8 cellular contexts compared by ENCODE assay signal in genomic region chr6:151757506-151757955, GRCh38. TPM values are rescaled to one million over a fixed set of nuclear protein-coding genes. Genes with fewer than 3 reads are reported as not detected.
DNase-seq lines count a peak whose midpoint lies in the region; ATAC-seq and TF ChIP-seq lines count a peak whose summit lies in the region.

No MANE protein-coding gene starts in this region.

- H3K4ac ChIP-seq in trophoblast cell (ENCODE audit: low read depth, low read length) = no peak overlapping the region

- H3K9me3 ChIP-seq in SK-N-SH (no peaks in the 10 kb centered on the region), trophoblast cell (ENCODE audit: insufficient read depth, low read depth, low read length) (no peaks in the 10 kb centered on the region)

- DNase-seq in fibroblast of peridontal ligament (ENCODE audit: extremely low read depth) (peak; percentile 4), SK-N-SH (no peak), trophoblast cell (no peak), MV-4-11 (lab: John Stamatoyannopoulos, UW) (no peak), DMS114 treated with DMSO at 0.1 percent for 48 hours (lab: John Stamatoyannopoulos, UW; ENCODE audit: unreplicated experiment) (no peak)

- no peak overlapping the region for H3K14ac ChIP-seq in trophoblast cell (ENCODE audit: low read length)

- H3K9me2 ChIP-seq in SK-N-SH = no peaks in the 10 kb centered on the region

- H4K20me1 ChIP-seq in SK-N-SH (ENCODE audit: insufficient read depth) = no peaks in the 10 kb centered on the region

- no peak overlapping the region for H2BK5ac ChIP-seq in trophoblast cell (ENCODE audit: low read depth, low read length, poor library complexity)

- no peaks in the 10 kb centered on the region for H3K79me1 ChIP-seq in trophoblast cell (ENCODE audit: low read length)

- H3K4me3 ChIP-seq in SK-N-SH (ENCODE audit: low read depth in 2 of 2, low read length in 1 of 2) (no peak overlapping the region), trophoblast cell (ENCODE audit: low read depth, low read length) (no peak overlapping the region)

- TF ChIP-seq RAD21 in SK-N-SH (IDR thresholded peaks at IDR 0.05; ENCODE audit: low read length) = no peak

- H2AK5ac ChIP-seq in trophoblast cell (ENCODE audit: low read length) = no peak overlapping the region

- H2AFZ ChIP-seq in SK-N-SH (ENCODE audit: low read depth) = no peak overlapping the region
- H2AFZ ChIP-seq in trophoblast cell (ENCODE audit: insufficient read depth, low read length, poor library complexity) = no peak overlapping the region

- H4K12ac ChIP-seq in trophoblast cell (ENCODE audit: low read depth, low read length) = no peak overlapping the region

- no peak for TF ChIP-seq EP300 in SK-N-SH (IDR thresholded peaks at IDR 0.05; ENCODE audit: borderline replicate concordance in 1 of 2, low read depth in 1 of 2, low read length in 1 of 2)

- CTCF ChIA-PET in SK-N-SH (lab: Yijun Ruan, JAX) = interaction anchor here (1.1 kb wide), 1 partner anchor 354 kb away, joined by 3 read pairs; no protein-coding TSS in a partner anchor

- ATAC-seq in GM18499 (IDR thresholded peaks at IDR 0.05; ENCODE audit: insufficient read depth, unreplicated experiment) = peak; percentile 97
- ATAC-seq in GM21367 (IDR thresholded peaks at IDR 0.05; ENCODE audit: unreplicated experiment) = peak; percentile 96
- ATAC-seq in HG03354 (IDR thresholded peaks at IDR 0.05; ENCODE audit: poor library complexity, severe bottlenecking, unreplicated experiment) = peak; percentile 97

- H3K27ac ChIP-seq in SK-N-SH (ENCODE audit: low read depth in 2 of 2, low read length in 1 of 2) (no peak overlapping the region), trophoblast cell (ENCODE audit: low read depth, low read length) (no peak overlapping the region)

- H3K27me3 ChIP-seq in SK-N-SH (ENCODE audit: insufficient read depth) (no peaks in the 10 kb centered on the region), trophoblast cell (ENCODE audit: insufficient read depth, low read length) (no peaks in the 10 kb centered on the region)

- POLR2A ChIA-PET in SK-N-SH (lab: Yijun Ruan, JAX) = no interaction called here

- H3K4me1 ChIP-seq in SK-N-SH (ENCODE audit: control insufficient read depth in 1 of 2, insufficient read depth in 2 of 2, low read depth in 1 of 2, low read length in 1 of 2) (no peaks in the 10 kb centered on the region), trophoblast cell (ENCODE audit: control insufficient read depth in 1 of 2, insufficient read depth in 2 of 2, low read length in 2 of 2) (no peaks in the 10 kb centered on the region)

- H3F3A ChIP-seq in SK-N-SH (replicated peaks; ENCODE audit: insufficient read depth) = no peaks in the 10 kb centered on the region

- H3K9ac ChIP-seq in SK-N-SH (no peak overlapping the region), trophoblast cell (ENCODE audit: low read length) (no peak overlapping the region)

- WGBS in SK-N-SH (ENCODE audit: low lambda C conversion rate) = 21% methylated on average over 5 of the region's 5 CpGs
- no CpG with 5 or more reads among the region's 5 CpGs for WGBS in trophoblast cell (ENCODE audit: extremely low coverage, insufficient coverage, insufficient read length)

- H2BK12ac ChIP-seq in trophoblast cell (ENCODE audit: low read length) = no peak overlapping the region

- no peak overlapping the region for H3K4me2 ChIP-seq in SK-N-SH
- H3K4me2 ChIP-seq in trophoblast cell (ENCODE audit: low read length) = no peak overlapping the region

- H3K36me3 ChIP-seq in SK-N-SH (replicated peaks in 1 of 2; ENCODE audit: control insufficient read depth in 1 of 2, insufficient read depth in 2 of 2, low read length in 1 of 2) (no peaks in the 10 kb centered on the region), trophoblast cell (ENCODE audit: control insufficient read depth in 1 of 2, insufficient read depth in 2 of 2, low read length in 2 of 2) (no peaks in the 10 kb centered on the region)

- no peak overlapping the region for H3K23ac ChIP-seq in trophoblast cell (ENCODE audit: low read length)

- H3K79me2 ChIP-seq in SK-N-SH (ENCODE audit: insufficient read depth) (no peaks in the 10 kb centered on the region), trophoblast cell (ENCODE audit: control insufficient read depth, insufficient read depth, low read length, poor library complexity) (no peaks in the 10 kb centered on the region)

- no peak overlapping the region for H2BK120ac ChIP-seq in trophoblast cell (ENCODE audit: insufficient read depth, low read length, poor library complexity)

- no peak for TF ChIP-seq CTCF in SK-N-SH (IDR thresholded peaks at IDR 0.05)

- no peak overlapping the region for H4K91ac ChIP-seq in trophoblast cell (ENCODE audit: low read depth, low read length)

- no peak overlapping the region for H3K18ac ChIP-seq in trophoblast cell (ENCODE audit: low read length)

- H4K8ac ChIP-seq in trophoblast cell (ENCODE audit: low read depth, low read length) = no peak overlapping the region

TF ChIP-seq in SK-N-SH, 30 proteins besides CTCF, POLR2A, EP300 and RAD21:
- TF ChIP-seq PBX3 (IDR thresholded peaks at IDR 0.05) = no peak
- TF ChIP-seq EZH2phosphoT487 (IDR thresholded peaks at IDR 0.05; ENCODE audit: borderline replicate concordance, low read depth) = no peak

RNA-seq across cellular contexts. Expression of gene ESR1, which starts 50.0 kb away (rescaled TPM):
- polyA plus RNA-seq in SK-N-SH (2012; rRNA removed) = under 0.01 TPM in 1 of 2 replicates, not detected in the other
- under 0.01 TPM in 1 of 2 replicates, not detected in the other for polyA plus RNA-seq in SK-N-SH (2012; cell fraction: cytosol; rRNA removed)
- polyA plus RNA-seq in SK-N-SH (2012; cell fraction: nucleus; rRNA removed) = 0.01 and 0.04 TPM in 2 replicates
- polyA plus RNA-seq in trophoblast cell (2013) = 0.01 TPM in 2 replicates
